In genomic region chr17:35449371-35449931, GRCh38 we compare ENCODE assay signal across 8 cellular contexts. TPM values are rescaled to one million over a fixed set of nuclear protein-coding genes. Genes with fewer than 3 reads are reported as not detected.
DNase-seq lines count a peak whose midpoint lies in the region; ATAC-seq and TF ChIP-seq lines count a peak whose summit lies in the region.

No MANE protein-coding gene starts in this region.

- no peaks in the 10 kb centered on the region for H3K9me2 ChIP-seq in neural cell (ENCODE audit: insufficient read depth, low read length)

- H2BK120ac ChIP-seq in IMR-90 (ENCODE audit: low read depth, low read length): no peak overlapping the region

- no peak overlapping the region for H4K8ac ChIP-seq in IMR-90 (ENCODE audit: low read depth in 2 of 2, low read length in 2 of 2)

- POLR2A ChIA-PET in IMR-90 (lab: Charles Lee; ENCODE audit: unreplicated experiment): no interaction called here

- no peak overlapping the region for H3K9ac ChIP-seq in IMR-90 (ENCODE audit: low read depth, low read length)
- no peak overlapping the region for H3K9ac ChIP-seq in neural cell (ENCODE audit: low read length)

- TF ChIP-seq EP300 in neural cell (conservative IDR thresholded peaks at IDR 0.05; ENCODE audit: poor library complexity, severe bottlenecking): no peak

- H3K4ac ChIP-seq in IMR-90 (ENCODE audit: low read depth, low read length): no peak overlapping the region

- peaks cover under 1% of the 10 kb centered on the region for H3K27me3 Mint-ChIP-seq in endothelial cell (ENCODE audit: unreplicated experiment)

- no peak overlapping the region for H3K27ac Mint-ChIP-seq in endothelial cell (ENCODE audit: unreplicated experiment)

- TF ChIP-seq POLR2A in IMR-90 (IDR thresholded peaks at IDR 0.05; ENCODE audit: low read depth, low read length): no peak

- no peak for TF ChIP-seq CTCF in IMR-90 (conservative IDR thresholded peaks at IDR 0.05; ENCODE audit: low read depth, low read length)
- no peak for TF ChIP-seq CTCF in endothelial cell (IDR thresholded peaks at IDR 0.05; ENCODE audit: unreplicated experiment)
- no peak for TF ChIP-seq CTCF in neural cell (IDR thresholded peaks at IDR 0.05; ENCODE audit: poor library complexity, severe bottlenecking)

- peaks cover 5% of the 10 kb centered on the region for H3K36me3 Mint-ChIP-seq in endothelial cell (ENCODE audit: low read depth, unreplicated experiment)

- TF ChIP-seq RAD21 in IMR-90 (IDR thresholded peaks at IDR 0.05; ENCODE audit: low read length) (no peak), neural cell (conservative IDR thresholded peaks at IDR 0.05) (no peak)

- peaks cover 12% of the 10 kb centered on the region for H3K4me1 Mint-ChIP-seq in endothelial cell (ENCODE audit: unreplicated experiment)

- H3K4me2 ChIP-seq in IMR-90 (ENCODE audit: low read depth, low read length) (no peak overlapping the region; the same call in 1 of the 2 replicates), neural cell (ENCODE audit: low read length) (no peak overlapping the region)

- no peak overlapping the region for H2BK20ac ChIP-seq in IMR-90 (ENCODE audit: low read depth, low read length)

- H2AK9ac ChIP-seq in IMR-90 (replicated peaks; ENCODE audit: low read depth, low read length, poor library complexity): no peak overlapping the region

- H3K14ac ChIP-seq in IMR-90 (replicated peaks; ENCODE audit: low read depth, low read length): no peak overlapping the region

- DNase-seq in EH (ENCODE audit: low read depth) (peak; percentile 2), IMR-90 (no peak), endothelial cell (ENCODE audit: low spot score) (peak; percentile 27), T-helper 9 cell (no peak), NCI-H774 (lab: John Stamatoyannopoulos, UW) (no peak)

- no peak overlapping the region for H4K91ac ChIP-seq in IMR-90 (ENCODE audit: insufficient read depth, low read depth, low read length)

- peaks cover 2% of the 10 kb centered on the region for H3K9me3 ChIP-seq in IMR-90 (ENCODE audit: control insufficient read depth, insufficient read depth, low read length)
- H3K9me3 ChIP-seq in neural cell (ENCODE audit: low read length): peaks cover 3% of the 10 kb centered on the region

- no peaks in the 10 kb centered on the region for H4K20me1 ChIP-seq in IMR-90 (ENCODE audit: insufficient read depth, low read length)
- H4K20me1 ChIP-seq in neural cell (ENCODE audit: insufficient read depth): no peaks in the 10 kb centered on the region

- peak overlapping the region; percentile 67 for H2AFZ ChIP-seq in IMR-90 (replicated peaks; ENCODE audit: low read length, poor library complexity)
- H2AFZ ChIP-seq in neural cell (ENCODE audit: low read depth, low read length): no peak overlapping the region

- H4K5ac ChIP-seq in IMR-90 (ENCODE audit: low read depth, low read length): no peak overlapping the region

- CTCF ChIA-PET in IMR-90 (lab: Yijun Ruan, JAX): interaction anchor here (1.9 kb wide), 1 partner anchor 12 kb away, joined by 6 read pairs; no protein-coding TSS in a partner anchor

- in situ Hi-C loops in IMR-90 (cut with MboI; ENCODE audit: low sequenced_read_pairs): no loop called here

- no peak overlapping the region for H2BK15ac ChIP-seq in IMR-90 (ENCODE audit: low read depth, low read length)

- no peak overlapping the region for H3K18ac ChIP-seq in IMR-90 (ENCODE audit: low read depth, low read length)

- WGBS in IMR-90 (ENCODE audit: extremely low coverage in 2 of 2, insufficient read length in 1 of 2), 2 experiments: 18% methylated on average over 11 of the region's 36 CpGs; no CpG with 5 or more reads in 1 of the 2 experiments

- H3K36me3 ChIP-seq in IMR-90 (ENCODE audit: control insufficient read depth, insufficient read depth, low read length) (no peaks in the 10 kb centered on the region), neural cell (ENCODE audit: insufficient read depth, low read length) (no peaks in the 10 kb centered on the region)

- H3K9me1 ChIP-seq in IMR-90 (ENCODE audit: insufficient read depth, low read length): no peaks in the 10 kb centered on the region

- no peak overlapping the region for H2BK5ac ChIP-seq in IMR-90 (ENCODE audit: low read depth, low read length, poor library complexity, severe bottlenecking)

- H3K4me3 ChIP-seq in IMR-90 (ENCODE audit: insufficient read depth, low read depth, low read length) (no peak overlapping the region), neural cell (ENCODE audit: low read length) (peak overlapping the region; percentile 48)

- no peaks in the 10 kb centered on the region for H3K9me3 Mint-ChIP-seq in endothelial cell (ENCODE audit: unreplicated experiment)

- H3K23ac ChIP-seq in IMR-90 (ENCODE audit: low read depth, low read length): no peak overlapping the region

- ATAC-seq in IMR-90 (ENCODE audit: low read depth) (no peak), HG03342 (IDR thresholded peaks at IDR 0.05; ENCODE audit: unreplicated experiment) (no peak), HG02852 (IDR thresholded peaks at IDR 0.05; ENCODE audit: unreplicated experiment) (no peak)

- H3K27me3 ChIP-seq in IMR-90 (ENCODE audit: control insufficient read depth, insufficient read depth, low read length): peaks cover 30% of the 10 kb centered on the region
- H3K27me3 ChIP-seq in neural cell (ENCODE audit: insufficient read depth, low read depth, low read length): peaks cover 88% of the 10 kb centered on the region

- H3K4me1 ChIP-seq in IMR-90 (ENCODE audit: control insufficient read depth, insufficient read depth, low read length): no peaks in the 10 kb centered on the region

- no peak overlapping the region for H3K56ac ChIP-seq in IMR-90 (ENCODE audit: extremely low read depth, insufficient read depth, low read length)

- peak overlapping the region; percentile 86 for H3K4me3 Mint-ChIP-seq in endothelial cell (ENCODE audit: unreplicated experiment)

- H3F3A ChIP-seq in neural cell (ENCODE audit: insufficient read depth, low read length, poor library complexity, severe bottlenecking): no peaks in the 10 kb centered on the region

- intact Hi-C loops in IMR-90 (cut with micrococcal nuclease): no loop called here

- no peak overlapping the region for H3K27ac ChIP-seq in IMR-90 (ENCODE audit: insufficient read depth, low read length)
- H3K27ac ChIP-seq in neural cell (ENCODE audit: low read length): no peak overlapping the region

- dilution Hi-C loops in IMR-90 (cut with HindIII; ENCODE audit: low sequenced_read_pairs, unreplicated experiment): no loop called here

- no TSS peak for BruUV-seq in IMR-90 (replicated peaks; lab: Mats Ljungman, UMichigan)

- H3K79me1 ChIP-seq in IMR-90 (ENCODE audit: low read depth in 1 of 2, low read length in 2 of 2): no peaks in the 10 kb centered on the region

- no peaks in the 10 kb centered on the region for H3K79me2 ChIP-seq in neural cell (replicated peaks; ENCODE audit: insufficient read depth, low read length)

- no peak overlapping the region for H2AK5ac ChIP-seq in IMR-90 (ENCODE audit: low read depth, low read length)

TF ChIP-seq in IMR-90, 13 proteins besides CTCF, POLR2A, EP300 and RAD21:
- TF ChIP-seq NFE2L2 (IDR thresholded peaks at IDR 0.05; ENCODE audit: low read depth, low read length) (no peak), ELK1 (IDR thresholded peaks at IDR 0.05; ENCODE audit: borderline replicate concordance, low read depth, low read length) (no peak), CHD1 (IDR thresholded peaks at IDR 0.05; ENCODE audit: low read depth, low read length) (no peak), BHLHE40 (IDR thresholded peaks at IDR 0.05; ENCODE audit: low read depth, low read length) (no peak), SMC3 (IDR thresholded peaks at IDR 0.05; ENCODE audit: low read depth, low read length) (no peak)

TF ChIP-seq in neural cell, 6 proteins besides CTCF, POLR2A, EP300 and RAD21:
- no peak for TF ChIP-seq REST (IDR thresholded peaks at IDR 0.05; ENCODE audit: borderline replicate concordance)
- TF ChIP-seq EZH2 (IDR thresholded peaks at IDR 0.05; ENCODE audit: borderline replicate concordance, insufficient read depth, low read length, poor library complexity, severe bottlenecking): peak; percentile 59

RNA-seq across cellular contexts. Expression of gene SLFN13, which starts 0.9 kb away (rescaled TPM):
- total RNA-seq in IMR-90 (2012; rRNA removed) (2.5 and 3.9 TPM in 2 replicates), endothelial cell (ENCODE audit: unreplicated experiment) (9.1 TPM)
- polyA plus RNA-seq in IMR-90 (2012; rRNA removed) (1.4 and 1.7 TPM in 2 replicates), neural cell (0.20 TPM in 1 of 2 replicates, not detected in the other)
- polyA plus RNA-seq in IMR-90 (2012; cell fraction: cytosol; rRNA removed): 0.18 and 0.68 TPM in 2 replicates
- polyA plus RNA-seq in IMR-90 (2012; cell fraction: nucleus; rRNA removed; ENCODE audit: low replicate concordance): 2.1 and 2.7 TPM in 2 replicates
- polyA minus RNA-seq in neural cell: not detected in 2 replicates

RNA-seq across cellular contexts. Expression of gene SLFN12, which starts 17.2 kb away (rescaled TPM):
- total RNA-seq in IMR-90 (2012; rRNA removed): 38.9 and 48.6 TPM in 2 replicates
- 13.5 and 16.6 TPM in 2 replicates for polyA plus RNA-seq in IMR-90 (2012; rRNA removed)
- polyA plus RNA-seq in IMR-90 (2012; cell fraction: cytosol; rRNA removed): 2.8 and 5.1 TPM in 2 replicates
- 6.9 and 48.3 TPM in 2 replicates for polyA plus RNA-seq in IMR-90 (2012; cell fraction: nucleus; rRNA removed; ENCODE audit: low replicate concordance)
- 25.7 TPM for total RNA-seq in endothelial cell (ENCODE audit: unreplicated experiment)
- not detected in 2 replicates for polyA plus RNA-seq in neural cell
- polyA minus RNA-seq in neural cell: not detected in 2 replicates

Comparison
In these comparisons a context has a peak if more than half of its experiments do, and no peak if none do; other contexts are left out.
1. DNase-seq: peak in EH (single experiment) and endothelial cell (single experiment); none in IMR-90 (single experiment), T-helper 9 cell (single experiment) and NCI-H774 (single experiment).